ENCODE assay signal across 8 cellular contexts in genomic region chr1:41492341-41492848, GRCh38. TPM values are rescaled to one million over a fixed set of nuclear protein-coding genes. Genes with fewer than 3 reads are reported as not detected.
DNase-seq lines count a peak whose midpoint lies in the region; ATAC-seq, FAIRE-seq and TF ChIP-seq lines count a peak whose summit lies in the region.

No MANE protein-coding gene starts in this region.

- peak; percentile 38 for FAIRE-seq in GM12892 (lab: Jason Lieb, UNC)

- peaks cover 39% of the 10 kb centered on the region for H3K27me3 Mint-ChIP-seq in stimulated activated naive CD8-positive, alpha-beta T cell treated with anti-CD3 and anti-CD28 coated beads, Interleukin-15, amount 100 ng/mL, for 72 hours
- H3K27me3 Mint-ChIP-seq in T-helper 17 cell: peaks cover 22% of the 10 kb centered on the region

- H3K9me3 ChIP-seq in T-helper 17 cell (ENCODE audit: control insufficient read depth, low read length, poor library complexity, severe bottlenecking): no peaks in the 10 kb centered on the region

- POLR2A ChIA-PET in AG04449 (lab: Yijun Ruan, JAX): no interaction called here

- TF ChIP-seq POLR2A in GM12892 (IDR thresholded peaks at IDR 0.05; ENCODE audit: low read depth, low read length): no peak

- TF ChIP-seq CTCF in AG04449 (IDR thresholded peaks at IDR 0.05; ENCODE audit: insufficient read depth, low read length, missing control alignments) (peak; percentile 44), fibroblast of pulmonary artery (IDR thresholded peaks at IDR 0.05; ENCODE audit: low read length, missing control alignments) (peak; percentile 56)

- no peak overlapping the region for H3K27ac Mint-ChIP-seq in stimulated activated naive CD8-positive, alpha-beta T cell treated with anti-CD3 and anti-CD28 coated beads, Interleukin-15, amount 100 ng/mL, for 72 hours
- H3K27ac Mint-ChIP-seq in T-helper 17 cell: no peak overlapping the region

- H3K4me3 ChIP-seq in AG04449 (ENCODE audit: low read depth, low read length): no peak overlapping the region
- no peak overlapping the region for H3K4me3 ChIP-seq in fibroblast of pulmonary artery (replicated peaks; ENCODE audit: low read depth, low read length)

- DNase-seq in AG04449 (ENCODE audit: low read depth, low spot score): no peak
- no peak for DNase-seq in GM12892 (ENCODE audit: insufficient read length)
- DNase-seq in T-helper 9 cell: peak; percentile 14
- DNase-seq in fibroblast of pulmonary artery (ENCODE audit: low read depth): peak; percentile 31
- DNase-seq in stimulated activated naive CD8-positive, alpha-beta T cell treated with anti-CD3 and anti-CD28 coated beads, Interleukin-15, amount 100 ng/mL, for 72 hours: peak; percentile 39 to 44
- DNase-seq in T-helper 17 cell: no peak

- CTCF ChIA-PET in AG04449 (lab: Yijun Ruan, JAX): interaction anchor here (0.9 to 10.6 kb wide), 8 partner anchors 10 to 212 kb away, joined by 3 to 105 read pairs (median 6); no protein-coding TSS in a partner anchor

- peaks cover 15% of the 10 kb centered on the region for H3K4me1 Mint-ChIP-seq in stimulated activated naive CD8-positive, alpha-beta T cell treated with anti-CD3 and anti-CD28 coated beads, Interleukin-15, amount 100 ng/mL, for 72 hours
- H3K4me1 Mint-ChIP-seq in T-helper 17 cell: no peaks in the 10 kb centered on the region

- no peak overlapping the region for H3K4me3 Mint-ChIP-seq in stimulated activated naive CD8-positive, alpha-beta T cell treated with anti-CD3 and anti-CD28 coated beads, Interleukin-15, amount 100 ng/mL, for 72 hours
- no peak overlapping the region for H3K4me3 Mint-ChIP-seq in T-helper 17 cell

- H3K36me3 Mint-ChIP-seq in T-helper 17 cell (ENCODE audit: low read depth): no peaks in the 10 kb centered on the region

- ATAC-seq in stimulated activated naive CD8-positive, alpha-beta T cell treated with anti-CD3 and anti-CD28 coated beads, Interleukin-15, amount 100 ng/mL, for 72 hours: no peak
- no peak for ATAC-seq in HG03196 (IDR thresholded peaks at IDR 0.05; ENCODE audit: unreplicated experiment)
- no peak for ATAC-seq in T-helper 17 cell
- no peak for ATAC-seq in GM21737 (IDR thresholded peaks at IDR 0.05; ENCODE audit: unreplicated experiment)

- no peaks in the 10 kb centered on the region for H3K9me3 Mint-ChIP-seq in stimulated activated naive CD8-positive, alpha-beta T cell treated with anti-CD3 and anti-CD28 coated beads, Interleukin-15, amount 100 ng/mL, for 72 hours

RNA-seq across cellular contexts. Expression of gene EDN2, which starts 7.9 kb away (rescaled TPM):
- 0.51 TPM for polyA plus RNA-seq in GM12892 (2012; ENCODE audit: missing spikeins)
- total RNA-seq in T-helper 17 cell: under 1 TPM in 1 of 2 donors, not detected in 1; 0.37 TPM

Comparison
In these comparisons a context has a peak if more than half of its experiments do, and no peak if none do; other contexts are left out.
1. DNase-seq: peak in T-helper 9 cell (single experiment), fibroblast of pulmonary artery (single experiment) and stimulated activated naive CD8-positive, alpha-beta T cell treated with anti-CD3 and anti-CD28 coated beads, Interleukin-15, amount 100 ng/mL, for 72 hours (2 of 2); none in AG04449 (single experiment), GM12892 (single experiment) and T-helper 17 cell (0 of 3).